Comparison of ENCODE assay signal across 8 cellular contexts in the genomic region with DNA sequence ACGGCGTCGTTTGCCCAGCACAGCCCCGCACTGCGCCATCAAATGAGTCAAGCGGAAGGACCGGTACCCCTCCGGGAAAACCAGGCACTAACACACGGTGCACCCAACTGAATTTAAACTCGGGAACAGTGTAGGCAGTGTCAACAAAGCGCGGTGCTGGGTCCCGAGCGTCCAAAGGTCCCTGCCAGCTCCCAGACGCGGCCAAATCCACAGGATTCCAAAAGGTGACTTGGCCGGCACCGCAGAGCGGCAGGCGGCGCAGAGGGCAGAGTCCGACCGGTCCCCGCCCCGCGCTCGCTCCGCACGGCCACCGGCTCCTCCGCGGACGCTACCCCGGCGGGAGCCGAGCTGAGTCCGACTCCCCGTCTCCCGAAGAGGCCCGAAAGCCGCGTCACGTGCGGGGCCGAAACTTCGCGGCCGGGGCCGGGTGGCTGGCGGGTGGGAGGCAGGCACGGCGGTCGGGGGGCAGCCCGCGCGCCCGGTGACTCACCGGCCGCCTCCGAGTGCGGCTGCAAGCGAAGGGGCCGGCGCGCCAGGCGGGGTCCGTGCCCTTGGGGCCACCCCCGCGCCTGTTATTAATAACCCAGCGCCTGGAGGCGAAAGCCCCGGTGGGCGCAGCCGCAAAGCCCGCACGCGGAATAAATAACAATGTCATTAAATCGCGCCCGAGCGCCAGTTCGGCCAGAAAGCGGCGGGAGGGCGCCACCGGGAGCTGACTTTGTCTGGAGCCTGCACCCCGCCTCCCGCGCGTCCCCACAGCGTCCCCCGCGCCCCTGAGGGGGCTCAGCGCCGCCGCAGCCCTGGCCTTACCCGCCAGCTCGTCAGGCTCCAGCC. TPM values are rescaled to one million over a fixed set of nuclear protein-coding genes. Genes with fewer than 3 reads are reported as not detected.
DNase-seq lines count a peak whose midpoint lies in the region; ATAC-seq, FAIRE-seq and TF ChIP-seq lines count a peak whose summit lies in the region.

No MANE protein-coding gene starts in this region.

- dilution Hi-C loops in keratinocyte (cut with MboI; ENCODE audit: extremely low pct_ligation_motif_present, low sequenced_read_pairs) = no loop called here

- H3K9me3 ChIP-seq in HUES64 (ENCODE audit: insufficient read depth, low read depth, low read length) = no peaks in the 10 kb centered on the region
- H3K9me3 ChIP-seq in SJSA1 (replicated peaks) = no peaks in the 10 kb centered on the region
- no peaks in the 10 kb centered on the region for H3K9me3 ChIP-seq in keratinocyte (ENCODE audit: control insufficient read depth, low read depth, low read length)
- H3K9me3 ChIP-seq in small intestine (ENCODE audit: control insufficient read depth, low read depth) = no peaks in the 10 kb centered on the region

- no peaks in the 10 kb centered on the region for H4K20me1 ChIP-seq in keratinocyte (ENCODE audit: control insufficient read depth, extremely low read depth, insufficient read depth, low read length)

- peaks cover 2% of the 10 kb centered on the region for H3K79me2 ChIP-seq in keratinocyte (ENCODE audit: control insufficient read depth, insufficient read depth, low read length)

- peaks cover 14% of the 10 kb centered on the region for H3K4me1 ChIP-seq in HUES64 (ENCODE audit: insufficient read depth, low read length)
- peaks cover 37% of the 10 kb centered on the region for H3K4me1 ChIP-seq in SJSA1 (replicated peaks)
- H3K4me1 ChIP-seq in keratinocyte (ENCODE audit: control insufficient read depth, extremely low read depth, insufficient read depth, low read length) = peaks cover 5% of the 10 kb centered on the region
- H3K4me1 ChIP-seq in small intestine (ENCODE audit: control insufficient read depth in 2 of 2, insufficient read depth in 1 of 2, low read depth in 1 of 2, low read length in 1 of 2) = peaks cover 3 to 4% of the 10 kb centered on the region in 2 donors

- H3K4me3 ChIP-seq in GM06990 (replicated peaks; ENCODE audit: low read depth, low read length) = peak overlapping the region; percentile 87
- H3K4me3 ChIP-seq in HUES64 (ENCODE audit: low read length) = peak overlapping the region; percentile 91
- H3K4me3 ChIP-seq in SJSA1 = peak overlapping the region; percentile 99
- H3K4me3 ChIP-seq in keratinocyte (ENCODE audit: control insufficient read depth in 2 of 3, extremely low read depth in 1 of 3, insufficient read depth in 2 of 3, low read depth in 1 of 3, low read length in 3 of 3) = peak overlapping the region; percentile 70 to 82 (median 80)
- peak overlapping the region; percentile 94 to 98 for H3K4me3 ChIP-seq in small intestine (ENCODE audit: low read depth in 1 of 2, low read length in 2 of 2)

- peaks cover 5% of the 10 kb centered on the region for H3K9me3 Mint-ChIP-seq in central memory CD8-positive, alpha-beta T cell

- H3K27ac Mint-ChIP-seq in central memory CD8-positive, alpha-beta T cell (ENCODE audit: low read depth) = no peak overlapping the region

- peak overlapping the region; percentile 73 for H3K4me2 ChIP-seq in keratinocyte (ENCODE audit: control insufficient read depth, extremely low read depth, insufficient read depth, low read depth, low read length)

- peak overlapping the region; percentile 69; the same call in 1 of the 2 replicates for H3K27ac ChIP-seq in HUES64 (ENCODE audit: low read depth, low read length)
- H3K27ac ChIP-seq in SJSA1 = peak overlapping the region; percentile 91
- peak overlapping the region; percentile 55 for H3K27ac ChIP-seq in keratinocyte (ENCODE audit: control insufficient read depth, insufficient read depth, low read length)
- H3K27ac ChIP-seq in small intestine (ENCODE audit: low read depth in 1 of 2, low read length in 1 of 2) = peak overlapping the region; percentile 96 to 99

- ATAC-seq in GM21529 (IDR thresholded peaks at IDR 0.05; ENCODE audit: unreplicated experiment) = peak; percentile 47
- ATAC-seq in central memory CD8-positive, alpha-beta T cell (replicated peaks; ENCODE audit: extremely low read depth, poor library complexity, severe bottlenecking) = peak; percentile 21

- FAIRE-seq in keratinocyte (lab: Jason Lieb, UNC) (no peak), small intestine (lab: Jason Lieb, UNC) (no peak)

- TF ChIP-seq CTCF in GM06990 (IDR thresholded peaks at IDR 0.05; ENCODE audit: insufficient read depth, low read length, poor library complexity, severe bottlenecking) (peak; percentile 24), keratinocyte (optimal IDR thresholded peaks at IDR 0.05 in 1 of 3, IDR thresholded peaks at IDR 0.05 in 1 of 3, conservative IDR thresholded peaks at IDR 0.05 in 1 of 3; ENCODE audit: extremely low read depth in 1 of 3, insufficient read depth in 2 of 3, low read length in 3 of 3) (peak in 1 of 3 experiments; percentile 32)

- DNase-seq in GM06990 (ENCODE audit: extremely low read depth, insufficient read length) = peak; percentile 82
- peak; percentile 80 to 86 for DNase-seq in SJSA1 (ENCODE audit: low read depth in 1 of 2, low spot score in 2 of 2)
- no peak for DNase-seq in central memory CD8-positive, alpha-beta T cell (ENCODE audit: low spot score in 2 of 2)
- no peak for DNase-seq in keratinocyte (ENCODE audit: low read depth, low spot score)
- DNase-seq in small intestine = peak; percentile 91
- no peak for DNase-seq in GDM1 (lab: John Stamatoyannopoulos, UW)

- no peaks in the 10 kb centered on the region for H3K36me3 Mint-ChIP-seq in central memory CD8-positive, alpha-beta T cell (ENCODE audit: insufficient read depth)

- H3K9ac ChIP-seq in HUES64 (ENCODE audit: low read depth, low read length) = peak overlapping the region; percentile 78
- H3K9ac ChIP-seq in keratinocyte (ENCODE audit: control insufficient read depth, extremely low read depth, insufficient read depth, low read length) = peak overlapping the region; percentile 82

- under 1% methylated on average over 98 of the region's 98 CpGs for WGBS in HUES64
- WGBS in small intestine, 3 donors = 0 to 1% (median 0%) methylated on average over 66 to 98 of the region's 98 CpGs

- peaks cover 78% of the 10 kb centered on the region for H3K27me3 Mint-ChIP-seq in central memory CD8-positive, alpha-beta T cell

- H2AFZ ChIP-seq in keratinocyte (ENCODE audit: control insufficient read depth, low read length) = peak overlapping the region; percentile 64

- H3K27me3 ChIP-seq in GM06990 (replicated peaks; ENCODE audit: control insufficient read depth, insufficient read depth, low read length) = no peaks in the 10 kb centered on the region
- H3K27me3 ChIP-seq in HUES64 (ENCODE audit: insufficient read depth, low read length) = peaks cover 12% of the 10 kb centered on the region; the same call in 1 of the 2 replicates
- no peaks in the 10 kb centered on the region for H3K27me3 ChIP-seq in SJSA1 (replicated peaks)
- H3K27me3 ChIP-seq in keratinocyte (ENCODE audit: control insufficient read depth, extremely low read depth, insufficient read depth, low read length) = no peaks in the 10 kb centered on the region
- H3K27me3 ChIP-seq in small intestine (ENCODE audit: control insufficient read depth in 2 of 2, insufficient read depth in 2 of 2, low read length in 2 of 2) = no peaks in the 10 kb centered on the region

- no peaks in the 10 kb centered on the region for H3K36me3 ChIP-seq in GM06990 (ENCODE audit: control insufficient read depth, insufficient read depth, low read length)
- H3K36me3 ChIP-seq in HUES64 (ENCODE audit: insufficient read depth, low read length) = no peaks in the 10 kb centered on the region
- peaks cover 23% of the 10 kb centered on the region for H3K36me3 ChIP-seq in SJSA1
- no peaks in the 10 kb centered on the region for H3K36me3 ChIP-seq in keratinocyte (ENCODE audit: control insufficient read depth in 2 of 2, extremely low read depth in 1 of 2, insufficient read depth in 2 of 2, low read length in 2 of 2)
- H3K36me3 ChIP-seq in small intestine (ENCODE audit: control insufficient read depth in 2 of 2, insufficient read depth in 2 of 2, low read length in 2 of 2) = no peaks in the 10 kb centered on the region

- peak overlapping the region; percentile 80 for H3K4me3 Mint-ChIP-seq in central memory CD8-positive, alpha-beta T cell

- no peaks in the 10 kb centered on the region for H3K9me1 ChIP-seq in keratinocyte (ENCODE audit: control insufficient read depth, extremely low read depth, insufficient read depth, low read length)

- H3K4me1 Mint-ChIP-seq in central memory CD8-positive, alpha-beta T cell = peaks cover 20% of the 10 kb centered on the region

RNA-seq across cellular contexts. Expression of a gene that starts 0.8 kb away (rescaled TPM):
- 10.6 TPM for polyA plus RNA-seq in HUES64 (2013, experiment 1 of 2)
- polyA plus RNA-seq in HUES64 (2013, experiment 2 of 2) = 13.1 TPM
- 18.3 and 22.2 TPM in 2 replicates for total RNA-seq in SJSA1 (2014; rRNA removed; shearing (Covaris generic))
- polyA plus RNA-seq in keratinocyte (2.6 to 4.7 TPM (median 3.2 TPM) in 3 replicates), small intestine (1 to 10 TPM; 4.1 to 9.8 (median 6.5) TPM)
- 2.3 TPM for polyA plus RNA-seq in keratinocyte (2011; ENCODE audit: low read depth)
- polyA plus RNA-seq in keratinocyte (2011; cell fraction: cytosol; rRNA removed) = 2.3 and 4.5 TPM in 2 replicates
- 3.6 and 4.4 TPM in 2 replicates for polyA plus RNA-seq in keratinocyte (2011; cell fraction: nucleus; rRNA removed)
- polyA plus RNA-seq in keratinocyte (2012; ENCODE audit: low replicate concordance) = 1.4 and 2.6 TPM in 2 replicates
- polyA minus RNA-seq in keratinocyte = 5.6 to 6.6 TPM (median 6.0 TPM) in 3 replicates
- 2.9 TPM for polyA minus RNA-seq in keratinocyte (2011; cell fraction: cytosol; rRNA and poly(A)+ RNA removed)
- polyA minus RNA-seq in keratinocyte (2011; cell fraction: nucleus; rRNA and poly(A)+ RNA removed) = 3.9 and 7.0 TPM in 2 replicates

Comparison
In these comparisons a context has a peak if more than half of its experiments do, and no peak if none do; other contexts are left out.
1. DNase-seq: peak in GM06990 (single experiment), SJSA1 (2 of 2) and small intestine (single experiment); none in central memory CD8-positive, alpha-beta T cell (0 of 2), keratinocyte (single experiment) and GDM1 (single experiment).
2. Peak in every context shown above with its lines, with median percentiles within 50 percentile points of each other: H3K4me3 ChIP-seq and H3K27ac ChIP-seq.